ENCODE assay signal across 19 cellular contexts in genomic region chr6:83371428-83371827, GRCh38. TPM values are rescaled to one million over a fixed set of nuclear protein-coding genes. Genes with fewer than 3 reads are reported as not detected.
DNase-seq lines count a peak whose midpoint lies in the region; ATAC-seq, FAIRE-seq and TF ChIP-seq lines count a peak whose summit lies in the region.
"Had no signal": no experiment of that assay in that cellular context is flagged by ENCODE, and none has a peak within 500 bp of the region (broad histone marks: within the 10 kb centered on the region; RNA-seq: fewer than 3 reads in every experiment).

No MANE protein-coding gene starts in this region.

- POLR2A ChIA-PET in SK-N-SH (lab: Yijun Ruan, JAX): no interaction called here
- POLR2A ChIA-PET in endothelial cell of umbilical vein (lab: Charles Lee): no interaction called here

- no peak overlapping the region for H2BK12ac ChIP-seq in mesenchymal stem cell (ENCODE audit: low read length in 2 of 2)

- no peak overlapping the region; the same call in 1 of the 2 replicates for H2AFZ ChIP-seq in SK-N-SH (ENCODE audit: low read depth)
- H2AFZ ChIP-seq in endothelial cell of umbilical vein (ENCODE audit: low read depth, low read length): no peak overlapping the region
- H2AFZ ChIP-seq in mesenchymal stem cell (ENCODE audit: low read depth, low read length): no peak overlapping the region

- no peak for TF ChIP-seq RAD21 in SK-N-SH (IDR thresholded peaks at IDR 0.05; ENCODE audit: low read length)

- ATAC-seq in GM18505 (IDR thresholded peaks at IDR 0.05; ENCODE audit: unreplicated experiment): no peak
- ATAC-seq: activated naive CD4-positive, alpha-beta T cell treated with anti-CD3 and anti-CD28 coated beads, Interleukin-2, amount 50 U/mL, for 72 hours; activated T-cell treated with anti-CD3 and anti-CD28 coated beads, Interleukin-2, amount 50 U/mL, for 72 hours had no signal

- no peak overlapping the region for H2BK120ac ChIP-seq in mesenchymal stem cell (ENCODE audit: low read depth, low read length)

- H3K23ac ChIP-seq in mesenchymal stem cell (ENCODE audit: low read length in 2 of 2): no peak overlapping the region

- H3F3A ChIP-seq in SK-N-SH (replicated peaks; ENCODE audit: insufficient read depth): no peaks in the 10 kb centered on the region

- H2BK15ac ChIP-seq in mesenchymal stem cell (ENCODE audit: low read depth, poor library complexity, severe bottlenecking): no peak overlapping the region

- H4K20me1 ChIP-seq in SK-N-SH (ENCODE audit: insufficient read depth): no peaks in the 10 kb centered on the region
- H4K20me1 ChIP-seq in endothelial cell of umbilical vein (replicated peaks; ENCODE audit: control insufficient read depth, extremely low read depth, insufficient read depth, low read length): no peaks in the 10 kb centered on the region

- dilution Hi-C loops in endothelial cell of umbilical vein (cut with MboI; ENCODE audit: extremely low pct_ligation_motif_present, low sequenced_read_pairs): no loop called here

- H3K27ac ChIP-seq in SK-N-SH (ENCODE audit: low read depth in 2 of 2, low read length in 1 of 2) (peak overlapping the region; percentile 14 to 63; a peak in 2 of 4 replicates), endothelial cell of umbilical vein (ENCODE audit: insufficient read depth, low read depth, low read length) (no peak overlapping the region), mesenchymal stem cell (ENCODE audit: low read length, poor library complexity, severe bottlenecking) (peak overlapping the region; percentile 23)
- H3K27ac ChIP-seq: KMS-11, uterus had no signal

- H3K9me2 ChIP-seq in SK-N-SH: no peaks in the 10 kb centered on the region

- H3K36me3 ChIP-seq in SK-N-SH (replicated peaks in 1 of 2; ENCODE audit: control insufficient read depth in 1 of 2, insufficient read depth in 2 of 2, low read length in 1 of 2): no peaks in the 10 kb centered on the region
- no peaks in the 10 kb centered on the region for H3K36me3 ChIP-seq in endothelial cell of umbilical vein (ENCODE audit: control insufficient read depth in 2 of 2, extremely low read depth in 1 of 2, insufficient read depth in 2 of 2, low read length in 2 of 2)
- no peaks in the 10 kb centered on the region for H3K36me3 ChIP-seq in mesenchymal stem cell (ENCODE audit: control insufficient read depth in 1 of 2, insufficient read depth in 2 of 2, low read depth in 1 of 2, low read length in 2 of 2)
- H3K36me3 ChIP-seq: uterus had no signal

- H4K91ac ChIP-seq in mesenchymal stem cell (ENCODE audit: low read length): no peak overlapping the region

- no peak overlapping the region for H3K4ac ChIP-seq in mesenchymal stem cell (ENCODE audit: low read depth in 1 of 2, low read length in 2 of 2)

- BruUV-seq in endothelial cell of umbilical vein (replicated peaks; lab: Mats Ljungman, UMichigan): no TSS peak

- H2BK5ac ChIP-seq in mesenchymal stem cell (ENCODE audit: low read depth, low read length, poor library complexity, severe bottlenecking): no peak overlapping the region

- H3K4me1 ChIP-seq in SK-N-SH (ENCODE audit: control insufficient read depth in 1 of 2, insufficient read depth in 2 of 2, low read depth in 1 of 2, low read length in 1 of 2) (peaks cover 0 to 17% of the 10 kb centered on the region in 2 experiments; a peak in 2 of 4 replicates), endothelial cell of umbilical vein (ENCODE audit: control insufficient read depth, extremely low read depth, insufficient read depth, low read length) (no peaks in the 10 kb centered on the region), mesenchymal stem cell (ENCODE audit: control insufficient read depth, insufficient read depth, low read depth, low read length) (no peaks in the 10 kb centered on the region)
- H3K4me1 ChIP-seq: uterus had no signal

- H3K4me3 ChIP-seq in SK-N-SH (ENCODE audit: low read depth in 2 of 2, low read length in 1 of 2) (no peak overlapping the region), endothelial cell of umbilical vein (replicated peaks in 1 of 3; ENCODE audit: insufficient read depth in 1 of 3, low read depth in 1 of 3, low read length in 3 of 3) (no peak overlapping the region), mesenchymal stem cell (ENCODE audit: insufficient read depth in 1 of 2, low read depth in 1 of 2, low read length in 2 of 2) (no peak overlapping the region)
- H3K4me3 ChIP-seq: uterus had no signal

- H3K4me2 ChIP-seq in SK-N-SH (no peak overlapping the region), endothelial cell of umbilical vein (ENCODE audit: insufficient read depth, low read length) (no peak overlapping the region), mesenchymal stem cell (ENCODE audit: low read length, poor library complexity, severe bottlenecking) (no peak overlapping the region)
- H3K4me2 ChIP-seq: KMS-11 had no signal

- no peak overlapping the region for H4K8ac ChIP-seq in mesenchymal stem cell (ENCODE audit: low read length)

- 44% methylated on average over 3 of the region's 3 CpGs for WGBS in SK-N-SH (ENCODE audit: low lambda C conversion rate)
- 100% methylated on average over 1 of the region's 3 CpGs for WGBS in mesenchymal stem cell

- H2AK5ac ChIP-seq in mesenchymal stem cell (ENCODE audit: low read length, severe bottlenecking): no peak overlapping the region

- H3K9me3 ChIP-seq in SK-N-SH: no peaks in the 10 kb centered on the region
- H3K9me3 ChIP-seq in endothelial cell of umbilical vein (replicated peaks; ENCODE audit: control insufficient read depth, insufficient read depth, low read length): no peaks in the 10 kb centered on the region
- no peaks in the 10 kb centered on the region for H3K9me3 ChIP-seq in mesenchymal stem cell (ENCODE audit: control insufficient read depth, low read length)
- H3K9me3 ChIP-seq: uterus had no signal

- H3K9ac ChIP-seq in SK-N-SH: no peak overlapping the region
- H3K9ac ChIP-seq in endothelial cell of umbilical vein (replicated peaks; ENCODE audit: extremely low read depth, insufficient read depth, low read length): no peak overlapping the region
- no peak overlapping the region for H3K9ac ChIP-seq in mesenchymal stem cell (ENCODE audit: low read length)
- H3K9ac ChIP-seq: KMS-11 had no signal

- H3K27me3 ChIP-seq in SK-N-SH (ENCODE audit: insufficient read depth) (no peaks in the 10 kb centered on the region), endothelial cell of umbilical vein (ENCODE audit: control insufficient read depth in 2 of 2, insufficient read depth in 2 of 2, low read length in 2 of 2) (no peaks in the 10 kb centered on the region), mesenchymal stem cell (ENCODE audit: control insufficient read depth in 1 of 2, insufficient read depth in 1 of 2, low read length in 2 of 2) (no peaks in the 10 kb centered on the region)
- H3K27me3 ChIP-seq: uterus had no signal

- H3K18ac ChIP-seq in mesenchymal stem cell (ENCODE audit: low read depth in 1 of 2, low read length in 2 of 2): no peak overlapping the region

- no peak overlapping the region for H3K14ac ChIP-seq in mesenchymal stem cell (ENCODE audit: low read length in 2 of 2)

- TF ChIP-seq POLR2A in endothelial cell of umbilical vein (IDR thresholded peaks at IDR 0.05; ENCODE audit: low read depth, low read length) (no peak), H54 (IDR thresholded peaks at IDR 0.05; ENCODE audit: low read depth, low read length) (no peak), GM18505 (IDR thresholded peaks at IDR 0.05; ENCODE audit: borderline replicate concordance, extremely low read depth, insufficient read depth, insufficient read length) (no peak)

- TF ChIP-seq CTCF in SK-N-SH (IDR thresholded peaks at IDR 0.05) (no peak), endothelial cell of umbilical vein (IDR thresholded peaks at IDR 0.05; ENCODE audit: extremely low read depth in 1 of 2, insufficient read depth in 1 of 2, low read depth in 1 of 2, low read length in 2 of 2) (no peak)

- no peaks in the 10 kb centered on the region for H3K79me2 ChIP-seq in SK-N-SH (ENCODE audit: insufficient read depth)
- peaks cover 2% of the 10 kb centered on the region for H3K79me2 ChIP-seq in endothelial cell of umbilical vein (ENCODE audit: control insufficient read depth, insufficient read depth, low read length)

- TF ChIP-seq EP300 in SK-N-SH (IDR thresholded peaks at IDR 0.05; ENCODE audit: borderline replicate concordance in 1 of 2, low read depth in 1 of 2, low read length in 1 of 2): peak in 1 of 2 experiments; percentile 23; a peak in 1 of 4 replicates

- peak; percentile 26 for DNase-seq in AG08395 (ENCODE audit: low spot score)
- no peak for DNase-seq in SK-N-SH
- DNase-seq in endothelial cell of umbilical vein (ENCODE audit: low read depth, low spot score): peak; percentile 45
- DNase-seq in mesenchymal stem cell: peak; percentile 19
- DNase-seq in kidney glomerular epithelial cell (lab: John Stamatoyannopoulos, UW): no peak
- DNase-seq in H54 (ENCODE audit: insufficient read length, low spot score): no peak
- no peak for DNase-seq in stimulated activated CD8-positive, alpha-beta memory T cell treated with anti-CD3 and anti-CD28 coated beads, Interleukin-4, amount 100 ng/mL, for 48 hours
- DNase-seq: activated CD4-positive, CD25-positive, alpha-beta regulatory T cell treated with anti-CD3 and anti-CD28 coated beads, Interleukin-2, amount 50 U/mL, for 72 hours; activated T-cell treated with anti-CD3 and anti-CD28 coated beads, Interleukin-2, amount 50 U/mL, for 72 hours; CD4-positive, alpha-beta memory T cell; foreskin melanocyte; NCI-H510A treated with DMSO at 0.1 percent for 48 hours; stimulated activated CD4-positive, alpha-beta T cell treated with anti-CD3 and anti-CD28 coated beads, Interleukin-12 subunit alpha, Interleukin-12 subunit beta, amount 100 ng/mL, for 4 hours; substantia nigra; uterus had no signal

- intact Hi-C loops in endothelial cell of umbilical vein (cut with micrococcal nuclease): no loop called here

- CTCF ChIA-PET in SK-N-SH (lab: Yijun Ruan, JAX) (no interaction called here), endothelial cell of umbilical vein (lab: Charles Lee) (interaction anchor here (2.0 kb wide), 1 partner anchor 11 kb away, joined by 6 read pairs; no protein-coding TSS in a partner anchor)

- peaks cover 1% of the 10 kb centered on the region for H3K79me1 ChIP-seq in mesenchymal stem cell (replicated peaks; ENCODE audit: low read length, poor library complexity, severe bottlenecking)

- FAIRE-seq in endothelial cell of umbilical vein (lab: Jason Lieb, UNC) (no peak), H54 (lab: Jason Lieb, UNC) (no peak)
- FAIRE-seq: bronchial epithelial cell had no signal

- no peaks in the 10 kb centered on the region for H3K9me1 ChIP-seq in endothelial cell of umbilical vein (replicated peaks; ENCODE audit: control insufficient read depth, extremely low read depth, insufficient read depth, low read length)

RNA-seq across cellular contexts. Expression of gene ME1, which starts 59.4 kb away (rescaled TPM):
- polyA plus RNA-seq in SK-N-SH (2012; rRNA removed) (4.7 and 4.9 TPM in 2 replicates), endothelial cell of umbilical vein (4.8 and 7.3 TPM in 2 replicates)
- 8.7 and 9.2 TPM in 2 replicates for polyA plus RNA-seq in SK-N-SH (2012; cell fraction: cytosol; rRNA removed)
- 3.0 and 6.7 TPM in 2 replicates for polyA plus RNA-seq in SK-N-SH (2012; cell fraction: nucleus; rRNA removed)
- 27.0 and 29.3 TPM in 2 replicates for total RNA-seq in endothelial cell of umbilical vein
- polyA plus RNA-seq in endothelial cell of umbilical vein (2011; cell fraction: cytosol; rRNA removed): 9.8 and 11.3 TPM in 2 replicates
- polyA plus RNA-seq in endothelial cell of umbilical vein (2011; cell fraction: nucleus; rRNA removed): 11.2 and 13.8 TPM in 2 replicates
- 18.1 and 23.8 TPM in 2 replicates for polyA plus RNA-seq in endothelial cell of umbilical vein (2012)
- polyA minus RNA-seq in endothelial cell of umbilical vein: 11.2 and 11.7 TPM in 2 replicates
- polyA minus RNA-seq in endothelial cell of umbilical vein (2011; cell fraction: cytosol; rRNA and poly(A)+ RNA removed): 11.1 TPM
- polyA minus RNA-seq in endothelial cell of umbilical vein (2011; cell fraction: nucleus; rRNA and poly(A)+ RNA removed): 11.3 and 14.0 TPM in 2 replicates
- polyA plus RNA-seq in mesenchymal stem cell (2013, experiment 1 of 2): 41.6 TPM
- polyA plus RNA-seq in mesenchymal stem cell (2013, experiment 2 of 2): 44.0 TPM
- total RNA-seq: activated naive CD4-positive, alpha-beta T cell treated with anti-CD3 and anti-CD28 coated beads, Interleukin-2, amount 50 U/mL, for 72 hours had no signal

Comparison
In these comparisons a context has a peak if more than half of its experiments do, and no peak if none do; other contexts are left out.
1. DNase-seq: peak in AG08395 (single experiment), endothelial cell of umbilical vein (single experiment) and mesenchymal stem cell (single experiment); none in SK-N-SH (single experiment), kidney glomerular epithelial cell (single experiment), H54 (single experiment) and stimulated activated CD8-positive, alpha-beta memory T cell treated with anti-CD3 and anti-CD28 coated beads, Interleukin-4, amount 100 ng/mL, for 48 hours (single experiment).